In the genomic region with DNA sequence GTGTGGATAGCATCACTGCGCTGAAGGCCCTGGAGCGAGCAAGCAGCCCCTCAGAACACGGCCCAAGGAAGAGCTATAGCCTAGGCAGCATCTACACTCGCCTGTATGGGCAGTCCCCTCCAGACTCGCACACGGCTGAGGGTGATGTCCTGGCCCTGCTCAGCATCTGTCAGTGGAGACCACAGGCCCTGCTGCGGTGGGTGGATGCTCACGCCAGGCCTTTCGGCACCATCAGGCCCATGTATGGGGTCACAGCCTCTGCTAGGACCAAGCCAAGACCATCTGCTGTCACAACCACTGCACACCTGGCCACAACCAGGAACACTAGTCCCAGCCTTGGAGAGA, we compare ENCODE assay signal across 11 cellular contexts. TPM values are rescaled to one million over a fixed set of nuclear protein-coding genes. Genes with fewer than 3 reads are reported as not detected.
A peak's percentile ranks its signal among the peaks of the same experiment; 100 is the strongest.
DNase-seq lines count a peak whose midpoint lies in the region; ATAC-seq, FAIRE-seq and TF ChIP-seq lines count a peak whose summit lies in the region.
"Had no signal": no experiment of that assay in that cellular context is flagged by ENCODE, and none has a peak within 500 bp of the region (broad histone marks: within the 10 kb centered on the region; RNA-seq: fewer than 3 reads in every experiment).

No MANE protein-coding gene starts in this region.

- DNase-seq in GM12892 (ENCODE audit: insufficient read length) (no peak), fibroblast of pulmonary artery (ENCODE audit: low read depth) (no peak), NCI-H2196 treated with DMSO at 0.1 percent for 48 hours (lab: John Stamatoyannopoulos, UW; ENCODE audit: unreplicated experiment) (no peak), NCI-H526 (lab: John Stamatoyannopoulos, UW) (no peak), medulla oblongata (ENCODE audit: extremely low spot score) (no peak)
- DNase-seq: GOT3, hippocampal formation had no signal

- H3K36me3 ChIP-seq in SU-DHL-6 (ENCODE audit: low read length), result no peaks in the 10 kb centered on the region
- H3K36me3 ChIP-seq in skeletal muscle satellite cell (ENCODE audit: insufficient read depth, low read length), result peaks cover 39% of the 10 kb centered on the region

- no peaks in the 10 kb centered on the region for H4K20me1 ChIP-seq in SU-DHL-6 (ENCODE audit: low read depth, low read length)

- TF ChIP-seq POLR2A in GM12892 (IDR thresholded peaks at IDR 0.05; ENCODE audit: low read depth, low read length), result no peak

- H3F3A ChIP-seq in SU-DHL-6 (ENCODE audit: insufficient read depth), result peaks cover 9% of the 10 kb centered on the region; the same call in 1 of the 2 replicates

- H3K4me1 ChIP-seq in skeletal muscle satellite cell (ENCODE audit: control insufficient read depth, insufficient read depth, low read length), result peaks cover 58% of the 10 kb centered on the region

- peak overlapping the region; percentile 90 for H3K4me2 ChIP-seq in SU-DHL-6 (ENCODE audit: low read depth, low read length, poor library complexity, severe bottlenecking)
- peak overlapping the region; percentile 86 for H3K4me2 ChIP-seq in skeletal muscle satellite cell (ENCODE audit: low read length)

- H3K27me3 ChIP-seq in SU-DHL-6 (ENCODE audit: low read length), result no peaks in the 10 kb centered on the region
- no peaks in the 10 kb centered on the region for H3K27me3 ChIP-seq in skeletal muscle satellite cell (ENCODE audit: control insufficient read depth, insufficient read depth, low read length)

- H3K4me3 ChIP-seq in SU-DHL-6 (ENCODE audit: insufficient read depth, low read length, poor library complexity, severe bottlenecking) (peak overlapping the region; percentile 69), fibroblast of pulmonary artery (replicated peaks; ENCODE audit: low read depth, low read length) (peak overlapping the region; percentile 62), skeletal muscle satellite cell (ENCODE audit: low read length) (peak overlapping the region; percentile 68)
- H3K4me3 ChIP-seq: SK-N-MC had no signal

- no peaks in the 10 kb centered on the region for H3K9me3 ChIP-seq in SU-DHL-6 (ENCODE audit: insufficient read depth, low read length)
- H3K9me3 ChIP-seq in skeletal muscle satellite cell (replicated peaks; ENCODE audit: low read length), result no peaks in the 10 kb centered on the region

- H3K9me2 ChIP-seq in SU-DHL-6 (replicated peaks; ENCODE audit: insufficient read depth, low read length), result no peaks in the 10 kb centered on the region

- peak; percentile 14 for FAIRE-seq in GM12892 (lab: Jason Lieb, UNC)

- no peak overlapping the region for H2AFZ ChIP-seq in SU-DHL-6 (ENCODE audit: low read depth, low read length, severe bottlenecking)

- no peak for ATAC-seq in GM19023 (IDR thresholded peaks at IDR 0.05; ENCODE audit: unreplicated experiment)

- H3K79me2 ChIP-seq in SU-DHL-6 (ENCODE audit: insufficient read depth, low read length), result peaks cover 22% of the 10 kb centered on the region; the same call in 1 of the 2 replicates

- H3K9ac ChIP-seq in SU-DHL-6 (ENCODE audit: low read length), result peak overlapping the region; percentile 89
- peak overlapping the region; percentile 93 for H3K9ac ChIP-seq in skeletal muscle satellite cell (ENCODE audit: low read depth, low read length)

- TF ChIP-seq CTCF in SU-DHL-6 (IDR thresholded peaks at IDR 0.05; ENCODE audit: insufficient read depth, low read length, poor library complexity, severe bottlenecking), result no peak
- no peak for TF ChIP-seq CTCF in fibroblast of pulmonary artery (IDR thresholded peaks at IDR 0.05; ENCODE audit: low read length, missing control alignments)

- peak overlapping the region; percentile 77 for H3K27ac ChIP-seq in SU-DHL-6 (ENCODE audit: low read depth, low read length)
- H3K27ac ChIP-seq: SK-N-MC had no signal

RNA-seq across cellular contexts. Expression of a gene that starts 20.5 kb away (rescaled TPM):
- 7.4 TPM for polyA plus RNA-seq in GM12892 (2012; ENCODE audit: missing spikeins)
- 8.9 and 14.2 TPM in 2 replicates for total RNA-seq in skeletal muscle satellite cell (2012; rRNA removed)

RNA-seq across cellular contexts. Expression of a gene that starts 27.0 kb away (rescaled TPM):
- polyA plus RNA-seq in GM12892 (2012; ENCODE audit: missing spikeins), result 652 TPM
- total RNA-seq in skeletal muscle satellite cell (2012; rRNA removed), result 277 and 362 TPM in 2 replicates

RNA-seq across cellular contexts. Expression of a gene that starts 27.2 kb away (rescaled TPM):
- 22.8 TPM for polyA plus RNA-seq in GM12892 (2012; ENCODE audit: missing spikeins)
- total RNA-seq in skeletal muscle satellite cell (2012; rRNA removed), result 20.3 and 22.8 TPM in 2 replicates

RNA-seq across cellular contexts. Expression of a gene that starts 36.9 kb away (rescaled TPM):
- 32.9 TPM for polyA plus RNA-seq in GM12892 (2012; ENCODE audit: missing spikeins)
- 101 and 118 TPM in 2 replicates for total RNA-seq in skeletal muscle satellite cell (2012; rRNA removed)

RNA-seq across cellular contexts. Expression of a gene that starts 37.2 kb away (rescaled TPM):
- 10.3 TPM for polyA plus RNA-seq in GM12892 (2012; ENCODE audit: missing spikeins)
- 9.4 and 9.6 TPM in 2 replicates for total RNA-seq in skeletal muscle satellite cell (2012; rRNA removed)
